Comparison of ENCODE assay signal across 8 cellular contexts in genomic region chr17:82205720-82206508, GRCh38. TPM values are rescaled to one million over a fixed set of nuclear protein-coding genes. Genes with fewer than 3 reads are reported as not detected.
DNase-seq lines count a peak whose midpoint lies in the region; ATAC-seq and TF ChIP-seq lines count a peak whose summit lies in the region.

No MANE protein-coding gene starts in this region.

- no peaks in the 10 kb centered on the region for H3K36me3 Mint-ChIP-seq in natural killer cell

- DNase-seq in AG08395 (ENCODE audit: low spot score), result peak; percentile 79
- DNase-seq in GM19238 (ENCODE audit: insufficient read length, low spot score), result peak; percentile 88
- peak; percentile 86 for DNase-seq in RKO (ENCODE audit: low spot score)
- DNase-seq in activated T-helper 1 cell treated with anti-CD3 and anti-CD28 coated beads, Interleukin-2, amount 50 U/mL, for 16 hours (ENCODE audit: low read depth in 1 of 2, low spot score in 1 of 2), result peak; percentile 58 to 60
- DNase-seq in fibroblast of gingiva (ENCODE audit: low read depth), result peak; percentile 87
- peak; percentile 75 for DNase-seq in natural killer cell
- peak in 41 of 49 donors; percentile 22 to 80 (median 61) for DNase-seq in substantia nigra (lab: John Stamatoyannopoulos, UW)

- H3K9me3 Mint-ChIP-seq in natural killer cell, result no peaks in the 10 kb centered on the region

- peak overlapping the region; percentile 54 for H3K27ac ChIP-seq in substantia nigra (ENCODE audit: low read depth, low read length, poor library complexity, severe bottlenecking)

- intact Hi-C loops in natural killer cell (cut with micrococcal nuclease), result loop anchor here (10.0 kb wide), 1 partner anchor 49 kb away; no protein-coding TSS in a partner anchor

- H3K27me3 Mint-ChIP-seq in natural killer cell (ENCODE audit: low read depth in 2 of 2), result no peaks in the 10 kb centered on the region

- peak; percentile 85 for TF ChIP-seq CTCF in LNCAP (IDR thresholded peaks at IDR 0.05)
- peak; percentile 89 for TF ChIP-seq CTCF in natural killer cell (IDR thresholded peaks at IDR 0.05)

- peak overlapping the region; percentile 37 for H3K4me3 Mint-ChIP-seq in natural killer cell

- H3K27ac Mint-ChIP-seq in natural killer cell, result peak overlapping the region; percentile 88 to 90

- peaks cover 23 to 45% of the 10 kb centered on the region in 2 donors for H3K4me1 Mint-ChIP-seq in natural killer cell

- peak; percentile 84 to 88 (median 85) for ATAC-seq in natural killer cell

RNA-seq across cellular contexts. Expression of gene CCDC57, which starts 6.7 kb away (rescaled TPM):
- total RNA-seq in natural killer cell, result 10 to 100 TPM; 69.7 to 79.2 (median 75.1) TPM

RNA-seq across cellular contexts. Expression of gene SLC16A3, which starts 22.9 kb away (rescaled TPM):
- 100 to 1,000 TPM; 172 to 365 (median 296) TPM for total RNA-seq in natural killer cell

Comparison
In these comparisons a context has a peak if more than half of its experiments do, and no peak if none do; other contexts are left out.
1. Peak in every context shown above with its lines: DNase-seq, ATAC-seq and H3K27ac ChIP-seq.